ENCODE assay signal across 27 cellular contexts in genomic region chr1:30005972-30006619, GRCh38.
DNase-seq lines count a peak whose midpoint lies in the region; FAIRE-seq and TF ChIP-seq lines count a peak whose summit lies in the region.
"Had no signal": no experiment of that assay in that cellular context is flagged by ENCODE, and none has a peak within 500 bp of the region (broad histone marks: within the 10 kb centered on the region; RNA-seq: fewer than 3 reads in every experiment).

No MANE protein-coding gene starts in this region.

- peak; percentile 47 for FAIRE-seq in bronchial epithelial cell (lab: Jason Lieb, UNC)
- FAIRE-seq: A549 had no signal

- DNase-seq in Calu3 (peak; percentile 56), LoVo (ENCODE audit: low spot score) (peak; percentile 36), bronchial epithelial cell (ENCODE audit: low read depth) (peak; percentile 82), kidney epithelial cell (ENCODE audit: low read depth) (peak; percentile 72), NCI-H526 treated with DMSO at 0.1 percent for 48 hours (lab: John Stamatoyannopoulos, UW) (no peak), DMS79 (lab: John Stamatoyannopoulos, UW) (no peak), COLO829 (ENCODE audit: low spot score) (no peak)
- no peak for DNase-seq in activated CD8-positive, alpha-beta memory T cell treated with anti-CD3 and anti-CD28 coated beads, Interleukin-2, amount 50 U/mL, for 4 hours
- DNase-seq: activated CD4-positive, alpha-beta T cell treated with anti-CD3 and anti-CD28 coated beads, Interleukin-2, amount 10 ng/mL, durations not matched to agents 24 days and 14 days; activated gamma-delta T cell treated with Interleukin-2 at 50 U/mL for 16 hours; activated T-cell treated with anti-CD3 and anti-CD28 coated beads, Interleukin-2, amount 50 U/mL, for 4 hours; CD4-positive, alpha-beta memory T cell; dorsolateral prefrontal cortex; GDM1; HCEC 1CT; Kasumi-1; left cardiac atrium; NCI-H1092; NCI-H1930; NCI-H524 treated with DMSO at 0.1 percent for 48 hours; right cardiac atrium; stimulated activated CD4-positive, alpha-beta T cell treated with anti-CD3 and anti-CD28 coated beads, Interleukin-4, amount 100 ng/mL, for 1 hour; T-helper 17 cell; transverse colon had no signal

- intact Hi-C loops in Calu3 (cut with micrococcal nuclease; ENCODE audit: unreplicated experiment) = no loop called here

- peak overlapping the region; percentile 70 for H3K27ac Mint-ChIP-seq in Calu3 (ENCODE audit: unreplicated experiment)
- H3K27ac Mint-ChIP-seq: activated CD4-positive, alpha-beta T cell treated with anti-CD3 and anti-CD28 coated beads, Interleukin-2, amount 10 ng/mL, durations not matched to agents 24 days and 14 days; CD4-positive, alpha-beta memory T cell; T-helper 17 cell had no signal

- H3K4me3 ChIP-seq in bronchial epithelial cell (ENCODE audit: low read depth, low read length) (no peak overlapping the region), kidney epithelial cell (ENCODE audit: low read depth, low read length) (no peak overlapping the region)
- H3K4me3 ChIP-seq: A549, dorsolateral prefrontal cortex, SK-N-MC, transverse colon had no signal

- no peak overlapping the region for H3K4me3 Mint-ChIP-seq in Calu3 (ENCODE audit: low read depth, unreplicated experiment)
- H3K4me3 Mint-ChIP-seq: activated CD4-positive, alpha-beta T cell treated with anti-CD3 and anti-CD28 coated beads, Interleukin-2, amount 10 ng/mL, durations not matched to agents 24 days and 14 days; activated T-cell treated with anti-CD3 and anti-CD28 coated beads, Interleukin-2, amount 50 U/mL, for 4 hours; CD4-positive, alpha-beta memory T cell; neural crest cell; T-helper 17 cell had no signal

- H3K27me3 ChIP-seq in bronchial epithelial cell (ENCODE audit: control insufficient read depth, insufficient read depth, low read length) (no peaks in the 10 kb centered on the region), kidney epithelial cell (ENCODE audit: control insufficient read depth, insufficient read depth, low read length) (no peaks in the 10 kb centered on the region)
- H3K27me3 ChIP-seq: transverse colon had no signal

- CTCF ChIA-PET in Calu3 (lab: Charles Lee) = no interaction called here

- BruUV-seq in Calu3 (replicated peaks; lab: Mats Ljungman, UMichigan) = no TSS peak

- H3K36me3 ChIP-seq in bronchial epithelial cell (ENCODE audit: control insufficient read depth, insufficient read depth, low read length) (no peaks in the 10 kb centered on the region), kidney epithelial cell (ENCODE audit: control insufficient read depth, insufficient read depth, low read length) (no peaks in the 10 kb centered on the region)
- H3K36me3 ChIP-seq: transverse colon had no signal

- TF ChIP-seq CTCF in Calu3 (IDR thresholded peaks at IDR 0.05; ENCODE audit: unreplicated experiment) = no peak
- no peak for TF ChIP-seq CTCF in bronchial epithelial cell (IDR thresholded peaks at IDR 0.05; ENCODE audit: insufficient read depth, low read length, severe bottlenecking)
- no peak for TF ChIP-seq CTCF in kidney epithelial cell (IDR thresholded peaks at IDR 0.05; ENCODE audit: insufficient read depth, low read length, poor library complexity, severe bottlenecking)

- peaks cover 35% of the 10 kb centered on the region for H3K4me1 Mint-ChIP-seq in Calu3 (ENCODE audit: low read depth, unreplicated experiment)
- H3K4me1 Mint-ChIP-seq: activated CD4-positive, alpha-beta T cell treated with anti-CD3 and anti-CD28 coated beads, Interleukin-2, amount 10 ng/mL, durations not matched to agents 24 days and 14 days; CD4-positive, alpha-beta memory T cell had no signal

- no peaks in the 10 kb centered on the region for H3K27me3 Mint-ChIP-seq in Calu3 (ENCODE audit: unreplicated experiment)
- H3K27me3 Mint-ChIP-seq: activated CD4-positive, alpha-beta T cell treated with anti-CD3 and anti-CD28 coated beads, Interleukin-2, amount 10 ng/mL, durations not matched to agents 24 days and 14 days had no signal

- no peaks in the 10 kb centered on the region for H3K36me3 Mint-ChIP-seq in Calu3 (ENCODE audit: insufficient read depth, unreplicated experiment)
- H3K36me3 Mint-ChIP-seq: CD4-positive, alpha-beta memory T cell had no signal

- H3K9me3 Mint-ChIP-seq in Calu3 (ENCODE audit: low read depth, unreplicated experiment) = no peaks in the 10 kb centered on the region
- H3K9me3 Mint-ChIP-seq: activated CD4-positive, alpha-beta T cell treated with anti-CD3 and anti-CD28 coated beads, Interleukin-2, amount 10 ng/mL, durations not matched to agents 24 days and 14 days; activated T-cell treated with anti-CD3 and anti-CD28 coated beads, Interleukin-2, amount 50 U/mL, for 4 hours; neural crest cell had no signal

Comparison
In these comparisons a context has a peak if more than half of its experiments do, and no peak if none do; other contexts are left out.
1. DNase-seq: peak in Calu3 (single experiment), LoVo (single experiment), bronchial epithelial cell (single experiment) and kidney epithelial cell (single experiment); none in NCI-H526 treated with DMSO at 0.1 percent for 48 hours (single experiment), DMS79 (single experiment), activated CD8-positive, alpha-beta memory T cell treated with anti-CD3 and anti-CD28 coated beads, Interleukin-2, amount 50 U/mL, for 4 hours (single experiment) and COLO829 (single experiment).